Comparison of ENCODE assay signal across 37 cellular contexts in the genomic region with DNA sequence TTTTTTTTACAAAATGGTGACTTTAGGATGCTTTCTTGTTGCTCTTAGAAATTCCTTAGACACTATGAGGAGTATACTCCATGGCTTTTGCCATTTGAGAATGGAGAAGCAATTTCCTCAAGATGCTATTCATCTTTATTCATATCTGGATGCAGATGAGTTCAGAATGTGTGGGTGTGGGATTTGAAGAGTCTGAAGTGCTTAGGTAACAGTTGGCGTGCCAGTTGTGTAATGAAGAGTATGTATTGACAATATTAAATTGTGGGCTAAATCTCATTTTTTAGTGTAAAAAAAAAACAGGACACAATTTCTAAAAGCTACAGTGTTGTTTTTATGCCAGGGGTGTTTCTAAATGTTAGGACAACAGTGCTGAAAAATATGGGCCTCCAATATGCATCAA. TPM values are rescaled to one million over a fixed set of nuclear protein-coding genes. Genes with fewer than 3 reads are reported as not detected.
"Had no signal": no experiment of that assay in that cellular context is flagged by ENCODE, and none has a peak within 500 bp of the region (broad histone marks: within the 10 kb centered on the region; RNA-seq: fewer than 3 reads in every experiment).

No MANE protein-coding gene starts in this region.

- ATAC-seq: activated CD4-positive, alpha-beta T cell treated with anti-CD3 and anti-CD28 coated beads for 36 hours; activated CD4-positive, CD25-positive, alpha-beta regulatory T cell treated with anti-CD3 and anti-CD28 coated beads, Interleukin-2, amount 50 U/mL, for 24 hours; activated CD8-positive, alpha-beta memory T cell treated with anti-CD3 and anti-CD28 coated beads, Interleukin-2, amount 10 ng/mL, durations not matched to agents 7 days and 5 days; activated CD8-positive, alpha-beta T cell treated with anti-CD3 and anti-CD28 coated beads, Interleukin-2, amount 10 ng/mL, durations not matched to agents 7 days and 5 days; activated naive CD8-positive, alpha-beta T cell treated with anti-CD3 and anti-CD28 coated beads, Interleukin-2, amount 50 U/mL, for 24 hours; WTC11 had no signal

- H3K36me3 Mint-ChIP-seq: activated CD8-positive, alpha-beta memory T cell treated with anti-CD3 and anti-CD28 coated beads, Interleukin-2, amount 10 ng/mL, durations not matched to agents 7 days and 5 days; activated naive CD4-positive, alpha-beta T cell treated with anti-CD3 and anti-CD28 coated beads, Interleukin-2, amount 10 ng/mL, durations not matched to agents 7 days and 5 days; activated naive CD4-positive, alpha-beta T cell treated with anti-CD3 and anti-CD28 coated beads, Interleukin-2, amount 50 U/mL, for 24 hours; activated naive CD8-positive, alpha-beta T cell; activated naive CD8-positive, alpha-beta T cell treated with anti-CD3 and anti-CD28 coated beads, Interleukin-2, amount 10 ng/mL, durations not matched to agents 7 days and 5 days had no signal

- H3K27me3 Mint-ChIP-seq: activated CD4-positive, alpha-beta memory T cell treated with anti-CD3 and anti-CD28 coated beads, Interleukin-2, amount 10 ng/mL, durations not matched to agents 7 days and 5 days; activated CD4-positive, alpha-beta T cell treated with anti-CD3 and anti-CD28 coated beads for 36 hours; activated CD4-positive, alpha-beta T cell treated with anti-CD3 and anti-CD28 coated beads, Interleukin-2, amount 10 ng/mL, durations not matched to agents 7 days and 5 days; activated CD8-positive, alpha-beta memory T cell treated with anti-CD3 and anti-CD28 coated beads, Interleukin-2, amount 10 ng/mL, durations not matched to agents 7 days and 5 days; activated naive CD4-positive, alpha-beta T cell treated with anti-CD3 and anti-CD28 coated beads, Interleukin-2, amount 10 ng/mL, durations not matched to agents 7 days and 5 days; activated naive CD4-positive, alpha-beta T cell treated with anti-CD3 and anti-CD28 coated beads, Interleukin-2, amount 50 U/mL, for 24 hours; activated naive CD8-positive, alpha-beta T cell; activated naive CD8-positive, alpha-beta T cell treated with anti-CD3 and anti-CD28 coated beads, Interleukin-2, amount 10 ng/mL, durations not matched to agents 7 days and 5 days; activated naive CD8-positive, alpha-beta T cell treated with anti-CD3 and anti-CD28 coated beads, Interleukin-2, amount 50 U/mL, for 24 hours; activated T-cell treated with anti-CD3 and anti-CD28 coated beads, Interleukin-2, amount 50 U/mL, for 24 hours; central memory CD8-positive, alpha-beta T cell had no signal

- H3K4me1 ChIP-seq: ascending aorta, breast epithelium had no signal

- H3K9me3 ChIP-seq: ascending aorta, breast epithelium had no signal

- H3K4me3 Mint-ChIP-seq: activated CD4-positive, alpha-beta memory T cell treated with anti-CD3 and anti-CD28 coated beads, Interleukin-2, amount 10 ng/mL, durations not matched to agents 7 days and 5 days; activated CD4-positive, alpha-beta T cell treated with anti-CD3 and anti-CD28 coated beads for 36 hours; activated CD4-positive, alpha-beta T cell treated with anti-CD3 and anti-CD28 coated beads, Interleukin-2, amount 10 ng/mL, durations not matched to agents 7 days and 5 days; activated CD8-positive, alpha-beta memory T cell treated with anti-CD3 and anti-CD28 coated beads, Interleukin-2, amount 10 ng/mL, durations not matched to agents 7 days and 5 days; activated CD8-positive, alpha-beta T cell treated with anti-CD3 and anti-CD28 coated beads, Interleukin-2, amount 10 ng/mL, durations not matched to agents 7 days and 5 days; activated naive CD4-positive, alpha-beta T cell treated with anti-CD3 and anti-CD28 coated beads, Interleukin-2, amount 10 ng/mL, durations not matched to agents 7 days and 5 days; activated naive CD4-positive, alpha-beta T cell treated with anti-CD3 and anti-CD28 coated beads, Interleukin-2, amount 50 U/mL, for 24 hours; activated naive CD8-positive, alpha-beta T cell; activated naive CD8-positive, alpha-beta T cell treated with anti-CD3 and anti-CD28 coated beads, Interleukin-2, amount 10 ng/mL, durations not matched to agents 7 days and 5 days; activated naive CD8-positive, alpha-beta T cell treated with anti-CD3 and anti-CD28 coated beads, Interleukin-2, amount 50 U/mL, for 24 hours; activated T-cell treated with anti-CD3 and anti-CD28 coated beads, Interleukin-2, amount 50 U/mL, for 24 hours; central memory CD8-positive, alpha-beta T cell; T-helper 1 cell treated with Interleukin-12 subunit alpha and Interleukin-12 subunit beta and Interleukin-4 antibody, amounts not matched to agents 30 μg/mL and 1 μg/mL, for 36 hours; T-helper 2 cell treated with Interferon-gamma antibody and Interleukin-4, amounts not matched to agents 5 μg/mL and 100 μg/mL, for 36 hours; WTC11 had no signal

- H3K27ac Mint-ChIP-seq: activated CD4-positive, alpha-beta memory T cell treated with anti-CD3 and anti-CD28 coated beads, Interleukin-2, amount 10 ng/mL, durations not matched to agents 7 days and 5 days; activated CD4-positive, alpha-beta T cell treated with anti-CD3 and anti-CD28 coated beads for 36 hours; activated CD4-positive, alpha-beta T cell treated with anti-CD3 and anti-CD28 coated beads, Interleukin-2, amount 10 ng/mL, durations not matched to agents 7 days and 5 days; activated CD8-positive, alpha-beta memory T cell treated with anti-CD3 and anti-CD28 coated beads, Interleukin-2, amount 10 ng/mL, durations not matched to agents 7 days and 5 days; activated CD8-positive, alpha-beta T cell treated with anti-CD3 and anti-CD28 coated beads, Interleukin-2, amount 10 ng/mL, durations not matched to agents 7 days and 5 days; activated naive CD4-positive, alpha-beta T cell treated with anti-CD3 and anti-CD28 coated beads, Interleukin-2, amount 10 ng/mL, durations not matched to agents 7 days and 5 days; activated naive CD4-positive, alpha-beta T cell treated with anti-CD3 and anti-CD28 coated beads, Interleukin-2, amount 50 U/mL, for 24 hours; activated naive CD8-positive, alpha-beta T cell; activated naive CD8-positive, alpha-beta T cell treated with anti-CD3 and anti-CD28 coated beads, Interleukin-2, amount 10 ng/mL, durations not matched to agents 7 days and 5 days; activated naive CD8-positive, alpha-beta T cell treated with anti-CD3 and anti-CD28 coated beads, Interleukin-2, amount 50 U/mL, for 24 hours; activated T-cell treated with anti-CD3 and anti-CD28 coated beads, Interleukin-2, amount 50 U/mL, for 24 hours; activated T-helper 2 cell treated with anti-CD3 and anti-CD28 coated beads, Interferon-gamma antibody, Interleukin-2, Interleukin-4, amounts not matched to agents 10 μg/mL and 5 μg/mL and 100 μg/mL, durations not matched to agents 14 hours and 24 hours and 36 hours; T-helper 1 cell treated with Interleukin-12 subunit alpha and Interleukin-12 subunit beta and Interleukin-4 antibody, amounts not matched to agents 30 μg/mL and 1 μg/mL, for 36 hours; T-helper 2 cell treated with Interferon-gamma antibody and Interleukin-4, amounts not matched to agents 5 μg/mL and 100 μg/mL, for 36 hours; WTC11 had no signal

- H3K27me3 ChIP-seq: ascending aorta, brain microvascular endothelial cell, breast epithelium had no signal

- H3K36me3 ChIP-seq: ascending aorta, brain microvascular endothelial cell, breast epithelium, WERI-Rb-1 had no signal

- DNase-seq: activated CD4-positive, alpha-beta memory T cell treated with anti-CD3 and anti-CD28 coated beads, Interleukin-2, amount 10 ng/mL, durations not matched to agents 7 days and 5 days; activated CD4-positive, alpha-beta T cell treated with anti-CD3 and anti-CD28 coated beads for 1 hour; activated CD4-positive, alpha-beta T cell treated with anti-CD3 and anti-CD28 coated beads for 36 hours; activated CD4-positive, alpha-beta T cell treated with anti-CD3 and anti-CD28 coated beads for 48 hours; activated CD4-positive, alpha-beta T cell treated with anti-CD3 and anti-CD28 coated beads, Interleukin-2, amount 10 ng/mL, durations not matched to agents 7 days and 5 days; activated CD4-positive, alpha-beta T cell treated with anti-CD3 and anti-CD28 coated beads, Interleukin-2, amount 50 U/mL, for 48 hours; activated CD4-positive, CD25-positive, alpha-beta regulatory T cell; activated CD8-positive, alpha-beta memory T cell treated with anti-CD3 and anti-CD28 coated beads for 24 hours; activated CD8-positive, alpha-beta memory T cell treated with anti-CD3 and anti-CD28 coated beads, Interleukin-2, amount 10 ng/mL, durations not matched to agents 7 days and 5 days; activated CD8-positive, alpha-beta memory T cell treated with anti-CD3 and anti-CD28 coated beads, Interleukin-2, amount 50 U/mL, for 48 hours; activated CD8-positive, alpha-beta T cell treated with anti-CD3 and anti-CD28 coated beads, Interleukin-2, amount 10 ng/mL, durations not matched to agents 7 days and 5 days; activated effector memory CD4-positive, alpha-beta T cell treated with Interleukin-2 at 50 U/mL for 16 hours; activated gamma-delta T cell; activated naive CD4-positive, alpha-beta T cell treated with anti-CD3 and anti-CD28 coated beads, Interleukin-2, amount 10 ng/mL, durations not matched to agents 7 days and 5 days; activated naive CD4-positive, alpha-beta T cell treated with Interleukin-2 at 50 U/mL for 16 hours; activated naive CD8-positive, alpha-beta T cell treated with anti-CD3 and anti-CD28 coated beads, Interleukin-2, amount 10 ng/mL, durations not matched to agents 7 days and 5 days; activated naive CD8-positive, alpha-beta T cell treated with anti-CD3 and anti-CD28 coated beads, Interleukin-2, amount 50 U/mL, for 24 hours; activated T-cell treated with anti-CD3 and anti-CD28 coated beads, Interleukin-2, amount 50 U/mL, for 24 hours; activated T-cell treated with anti-CD3 and anti-CD28 coated beads, Interleukin-2, amount 50 U/mL, for 48 hours; brain microvascular endothelial cell; cerebellar nuclear complex; T-helper 1 cell; T-helper 2 cell; T-helper 9 cell; WERI-Rb-1 had no signal

- H3K4me3 ChIP-seq: ascending aorta, breast epithelium had no signal

- H3K27ac ChIP-seq: ascending aorta, brain microvascular endothelial cell, breast epithelium, WERI-Rb-1 had no signal

- H3K9me3 Mint-ChIP-seq: activated CD4-positive, alpha-beta memory T cell treated with anti-CD3 and anti-CD28 coated beads, Interleukin-2, amount 10 ng/mL, durations not matched to agents 7 days and 5 days; activated CD4-positive, alpha-beta T cell treated with anti-CD3 and anti-CD28 coated beads, Interleukin-2, amount 10 ng/mL, durations not matched to agents 7 days and 5 days; activated naive CD4-positive, alpha-beta T cell treated with anti-CD3 and anti-CD28 coated beads, Interleukin-2, amount 50 U/mL, for 24 hours; activated naive CD8-positive, alpha-beta T cell treated with anti-CD3 and anti-CD28 coated beads, Interleukin-2, amount 10 ng/mL, durations not matched to agents 7 days and 5 days; activated naive CD8-positive, alpha-beta T cell treated with anti-CD3 and anti-CD28 coated beads, Interleukin-2, amount 50 U/mL, for 24 hours; activated T-cell treated with anti-CD3 and anti-CD28 coated beads, Interleukin-2, amount 50 U/mL, for 24 hours; activated T-helper 2 cell treated with anti-CD3 and anti-CD28 coated beads, Interferon-gamma antibody, Interleukin-2, Interleukin-4, amounts not matched to agents 10 μg/mL and 5 μg/mL and 100 μg/mL, durations not matched to agents 14 hours and 24 hours and 36 hours; T-helper 2 cell treated with Interferon-gamma antibody and Interleukin-4, amounts not matched to agents 5 μg/mL and 100 μg/mL, for 36 hours; WTC11 had no signal

- H3K4me1 Mint-ChIP-seq: activated CD4-positive, alpha-beta memory T cell treated with anti-CD3 and anti-CD28 coated beads, Interleukin-2, amount 10 ng/mL, durations not matched to agents 7 days and 5 days; activated CD4-positive, alpha-beta T cell treated with anti-CD3 and anti-CD28 coated beads for 36 hours; activated CD4-positive, alpha-beta T cell treated with anti-CD3 and anti-CD28 coated beads, Interleukin-2, amount 10 ng/mL, durations not matched to agents 7 days and 5 days; activated CD8-positive, alpha-beta memory T cell treated with anti-CD3 and anti-CD28 coated beads, Interleukin-2, amount 10 ng/mL, durations not matched to agents 7 days and 5 days; activated naive CD4-positive, alpha-beta T cell treated with anti-CD3 and anti-CD28 coated beads, Interleukin-2, amount 10 ng/mL, durations not matched to agents 7 days and 5 days; activated naive CD4-positive, alpha-beta T cell treated with anti-CD3 and anti-CD28 coated beads, Interleukin-2, amount 50 U/mL, for 24 hours; activated naive CD8-positive, alpha-beta T cell treated with anti-CD3 and anti-CD28 coated beads, Interleukin-2, amount 10 ng/mL, durations not matched to agents 7 days and 5 days; activated naive CD8-positive, alpha-beta T cell treated with anti-CD3 and anti-CD28 coated beads, Interleukin-2, amount 50 U/mL, for 24 hours; central memory CD8-positive, alpha-beta T cell; WTC11 had no signal

- FAIRE-seq: colon, TTC549 had no signal

RNA-seq across cellular contexts. Expression of a gene that starts 13.8 kb away (rescaled TPM):
- total RNA-seq: activated CD4-positive, alpha-beta memory T cell treated with anti-CD3 and anti-CD28 coated beads, Interleukin-2, amount 10 ng/mL, durations not matched to agents 7 days and 5 days; activated CD4-positive, alpha-beta T cell treated with anti-CD3 and anti-CD28 coated beads for 36 hours; activated CD4-positive, alpha-beta T cell treated with anti-CD3 and anti-CD28 coated beads, Interleukin-2, amount 10 ng/mL, durations not matched to agents 7 days and 5 days; activated CD8-positive, alpha-beta memory T cell treated with anti-CD3 and anti-CD28 coated beads, Interleukin-2, amount 10 ng/mL, durations not matched to agents 7 days and 5 days; activated CD8-positive, alpha-beta T cell treated with anti-CD3 and anti-CD28 coated beads, Interleukin-2, amount 10 ng/mL, durations not matched to agents 7 days and 5 days; activated naive CD8-positive, alpha-beta T cell treated with anti-CD3 and anti-CD28 coated beads, Interleukin-2, amount 10 ng/mL, durations not matched to agents 7 days and 5 days; activated T-helper 2 cell treated with anti-CD3 and anti-CD28 coated beads, Interferon-gamma antibody, Interleukin-2, Interleukin-4, amounts not matched to agents 10 μg/mL and 5 μg/mL and 100 μg/mL, durations not matched to agents 14 hours and 24 hours and 36 hours; ascending aorta had no signal
